Comparison of ENCODE assay signal across 9 cellular contexts in the genomic region with DNA sequence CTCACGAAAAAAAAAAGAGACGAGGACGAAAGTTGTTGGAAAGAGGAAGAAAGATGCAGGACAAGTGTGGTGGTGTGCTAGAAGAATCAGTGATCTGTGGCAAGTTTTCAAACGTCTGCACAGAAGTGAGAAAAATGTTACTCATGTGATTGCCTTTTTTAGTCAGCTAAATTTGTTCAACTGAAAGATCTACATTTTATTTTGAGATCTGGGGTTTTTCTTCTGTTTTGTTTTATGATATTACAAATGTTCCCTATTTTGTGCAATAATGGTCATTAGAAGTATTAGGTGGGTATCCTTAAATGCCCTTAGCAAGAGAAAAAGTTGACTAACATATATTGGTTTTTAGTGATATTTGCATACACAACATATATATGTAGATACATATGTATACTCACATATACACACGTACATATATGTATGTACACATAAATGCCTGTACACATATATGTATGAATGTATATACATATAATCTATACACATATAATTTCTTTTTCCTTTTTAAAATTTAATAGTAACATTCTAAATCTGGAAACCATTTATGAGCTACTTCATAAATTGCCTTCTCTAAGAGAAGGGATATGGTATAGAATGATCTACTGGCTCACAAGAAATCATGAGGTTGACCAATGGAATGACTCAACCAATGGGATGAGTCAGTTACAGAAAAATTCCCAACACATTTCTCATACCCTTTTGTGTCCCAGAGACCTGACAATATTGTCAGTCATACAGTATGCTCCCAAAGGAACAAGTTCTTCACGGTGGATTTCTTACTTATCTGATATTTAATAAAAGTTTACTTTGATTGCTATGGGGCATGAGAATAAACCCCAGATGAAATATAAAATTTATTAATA. TPM values are rescaled to one million over a fixed set of nuclear protein-coding genes. Genes with fewer than 3 reads are reported as not detected.
DNase-seq lines count a peak whose midpoint lies in the region; ATAC-seq and TF ChIP-seq lines count a peak whose summit lies in the region.
"Had no signal": no experiment of that assay in that cellular context is flagged by ENCODE, and none has a peak within 500 bp of the region (broad histone marks: within the 10 kb centered on the region; RNA-seq: fewer than 3 reads in every experiment).

No MANE protein-coding gene starts in this region.

- H2BK5ac ChIP-seq in neuronal stem cell (ENCODE audit: low read length) = no peak overlapping the region

- H3K4me1 ChIP-seq in DOHH2 (ENCODE audit: control insufficient read depth, low read length) (peaks cover 97% of the 10 kb centered on the region), neuronal stem cell (ENCODE audit: control insufficient read depth in 2 of 2, insufficient read depth in 1 of 2, low read depth in 1 of 2, low read length in 2 of 2) (no peaks in the 10 kb centered on the region)

- H3K14ac ChIP-seq in neuronal stem cell (ENCODE audit: low read length) = no peak overlapping the region

- no peak overlapping the region for H4K91ac ChIP-seq in neuronal stem cell (ENCODE audit: low read depth, low read length, poor library complexity)

- peak overlapping the region; percentile 49 for H3K4me2 ChIP-seq in DOHH2 (ENCODE audit: low read length)
- H3K4me2 ChIP-seq in neuronal stem cell (ENCODE audit: insufficient read depth, low read length, poor library complexity, severe bottlenecking) = no peak overlapping the region

- no peaks in the 10 kb centered on the region for H3K9me3 Mint-ChIP-seq in type B pancreatic cell

- H3K27ac ChIP-seq in DOHH2 (ENCODE audit: low read depth, low read length) (peak overlapping the region; percentile 97), neuronal stem cell (replicated peaks; ENCODE audit: low read length) (no peak overlapping the region)
- H3K27ac ChIP-seq: epithelial cell of prostate had no signal

- no peak overlapping the region for H3K4me3 Mint-ChIP-seq in type B pancreatic cell

- no peak overlapping the region for H2AFZ ChIP-seq in neuronal stem cell (ENCODE audit: low read length)

- H3K18ac ChIP-seq in neuronal stem cell (ENCODE audit: low read length) = no peak overlapping the region

- no peaks in the 10 kb centered on the region for H3K4me1 Mint-ChIP-seq in type B pancreatic cell (ENCODE audit: unreplicated experiment)

- TF ChIP-seq CTCF in DOHH2 (IDR thresholded peaks at IDR 0.05; ENCODE audit: low read depth, low read length, poor library complexity, severe bottlenecking) = no peak
- TF ChIP-seq CTCF in type B pancreatic cell (conservative IDR thresholded peaks at IDR 0.05) = no peak

- H3K4me3 ChIP-seq in DOHH2 (ENCODE audit: low read length) (peak overlapping the region; percentile 27), neuronal stem cell (ENCODE audit: low read length in 2 of 2) (no peak overlapping the region)

- H3K27ac Mint-ChIP-seq in type B pancreatic cell = no peak overlapping the region

- no peaks in the 10 kb centered on the region for H3K79me1 ChIP-seq in neuronal stem cell (ENCODE audit: low read depth, low read length)

- no CpG with 5 or more reads among the region's 6 CpGs for WGBS in neuronal stem cell (ENCODE audit: extremely low coverage in 2 of 2, insufficient read length in 2 of 2, insufficient replicate concordance in 1 of 2), 2 donors

- H3K36me3 ChIP-seq in DOHH2 (ENCODE audit: control insufficient read depth, low read length) = peaks cover 38% of the 10 kb centered on the region
- H3K36me3 ChIP-seq in neuronal stem cell (replicated peaks in 1 of 2; ENCODE audit: control insufficient read depth in 2 of 2, insufficient read depth in 2 of 2, low read length in 2 of 2) = no peaks in the 10 kb centered on the region

- H4K20me1 ChIP-seq in DOHH2 (ENCODE audit: control insufficient read depth, insufficient read depth, low read depth, low read length) = no peaks in the 10 kb centered on the region

- H3K9ac ChIP-seq in neuronal stem cell (ENCODE audit: low read depth, low read length, poor library complexity) = no peak overlapping the region

- no peak overlapping the region for H2AK5ac ChIP-seq in neuronal stem cell (ENCODE audit: low read depth, low read length)

- no peaks in the 10 kb centered on the region for H3K36me3 Mint-ChIP-seq in type B pancreatic cell

- H2BK15ac ChIP-seq in neuronal stem cell (ENCODE audit: low read length) = no peak overlapping the region

- H2BK12ac ChIP-seq in neuronal stem cell (ENCODE audit: low read length) = no peak overlapping the region

- H3K9me2 ChIP-seq in DOHH2 (replicated peaks; ENCODE audit: control insufficient read depth, low read length) = no peaks in the 10 kb centered on the region

- peaks cover 8% of the 10 kb centered on the region; the same call in 1 of the 2 replicates for H3K9me3 ChIP-seq in DOHH2 (ENCODE audit: control insufficient read depth, insufficient read depth, low read length)
- H3K9me3 ChIP-seq in neuronal stem cell (replicated peaks in 1 of 2; ENCODE audit: control insufficient read depth in 2 of 2, insufficient read depth in 1 of 2, low read depth in 1 of 2, low read length in 2 of 2) = no peaks in the 10 kb centered on the region

- H3K4ac ChIP-seq in neuronal stem cell (ENCODE audit: low read length) = no peak overlapping the region

- no peak overlapping the region for H4K8ac ChIP-seq in neuronal stem cell (ENCODE audit: low read depth, low read length)

- H3K79me2 ChIP-seq in DOHH2 (ENCODE audit: control insufficient read depth, low read length) = no peaks in the 10 kb centered on the region

- H3F3A ChIP-seq in DOHH2 (ENCODE audit: control insufficient read depth, insufficient read depth) = peaks cover 13% of the 10 kb centered on the region

- no peak overlapping the region for H2BK120ac ChIP-seq in neuronal stem cell (ENCODE audit: low read depth, low read length)

- no peak overlapping the region for H3K23ac ChIP-seq in neuronal stem cell (ENCODE audit: low read depth, low read length, poor library complexity)

- H3K27me3 Mint-ChIP-seq in type B pancreatic cell = no peaks in the 10 kb centered on the region

- H3K27me3 ChIP-seq in DOHH2 (ENCODE audit: control insufficient read depth, low read length) (no peaks in the 10 kb centered on the region), neuronal stem cell (ENCODE audit: control insufficient read depth in 3 of 3, insufficient read depth in 3 of 3, low read depth in 1 of 3, low read length in 3 of 3) (no peaks in the 10 kb centered on the region)

- DNase-seq in fibroblast of gingiva (ENCODE audit: low read depth) = peak; percentile 54
- no peak for DNase-seq in medulla oblongata (ENCODE audit: extremely low spot score)
- no peak for DNase-seq in NCI-H526 (lab: John Stamatoyannopoulos, UW)
- no peak for DNase-seq in neuronal stem cell (ENCODE audit: low spot score)
- DNase-seq in type B pancreatic cell (ENCODE audit: extremely low spot score, unreplicated experiment) = no peak

- peak; percentile 81 for ATAC-seq in GM21619 (IDR thresholded peaks at IDR 0.05; ENCODE audit: unreplicated experiment)
- ATAC-seq in HG03575 (IDR thresholded peaks at IDR 0.05; ENCODE audit: extremely low read depth, insufficient number of reproducible peaks, low FRiP score, unreplicated experiment) = peak; percentile 55

RNA-seq across cellular contexts. Expression of gene SLC39A12, which starts 38.4 kb away (rescaled TPM):
- 0.01 TPM for polyA plus RNA-seq in neuronal stem cell (2013, experiment 1 of 2)
- polyA plus RNA-seq in neuronal stem cell (2013, experiment 2 of 2) = 0.10 TPM
- total RNA-seq in type B pancreatic cell (ENCODE audit: low replicate concordance) = not detected in 2 replicates
